In genomic region chr19:34678421-34678820, GRCh38 we compare ENCODE assay signal across 8 cellular contexts. TPM values are rescaled to one million over a fixed set of nuclear protein-coding genes. Genes with fewer than 3 reads are reported as not detected.
DNase-seq lines count a peak whose midpoint lies in the region; ATAC-seq and TF ChIP-seq lines count a peak whose summit lies in the region.

No MANE protein-coding gene starts in this region.

- intact Hi-C loops in gastrocnemius medialis (cut with DNase I; ENCODE audit: low total_unique reads) = loop anchor here (10.0 kb wide), 2 partner anchors 414 to 1504 kb away; no protein-coding TSS in a partner anchor

- peaks cover 50% of the 10 kb centered on the region for H3K36me3 ChIP-seq in RWPE2 (ENCODE audit: low read depth)
- peaks cover 0 to 47% of the 10 kb centered on the region in 2 donors for H3K36me3 ChIP-seq in gastrocnemius medialis

- H3K27ac ChIP-seq in RWPE2 (ENCODE audit: poor library complexity, severe bottlenecking) (peak overlapping the region; percentile 68), gastrocnemius medialis (peak overlapping the region; percentile 92 to 99 (median 98))

- DNase-seq in GM12865 (ENCODE audit: low read depth) (no peak), RWPE2 (ENCODE audit: low spot score) (no peak), fibroblast of mammary gland (ENCODE audit: low read depth) (no peak), gastrocnemius medialis (no peak), glomerular visceral epithelial cell (ENCODE audit: extremely low spot score) (no peak), HuH-7 (ENCODE audit: low spot score) (no peak)
- DNase-seq in effector CD4-positive, alpha-beta T cell = no peak

- H3K27me3 ChIP-seq in RWPE2 (ENCODE audit: insufficient read depth, poor library complexity, severe bottlenecking) (no peaks in the 10 kb centered on the region), gastrocnemius medialis (no peaks in the 10 kb centered on the region)

- no peak for TF ChIP-seq POLR2A in gastrocnemius medialis (IDR thresholded peaks at IDR 0.05)

- TF ChIP-seq CTCF in GM12865 (IDR thresholded peaks at IDR 0.05; ENCODE audit: insufficient read depth, low read depth, low read length, missing control alignments) (no peak), RWPE2 (IDR thresholded peaks at IDR 0.05; ENCODE audit: poor library complexity, severe bottlenecking) (no peak), fibroblast of mammary gland (conservative IDR thresholded peaks at IDR 0.05; ENCODE audit: control insufficient read depth, insufficient read depth, low read depth, low read length) (no peak), gastrocnemius medialis (IDR thresholded peaks at IDR 0.05 in 4 of 5, conservative IDR thresholded peaks at IDR 0.05 in 1 of 5) (no peak)

- in situ Hi-C loops in gastrocnemius medialis (cut with MboI; ENCODE audit: low sequenced_read_pairs in 4 of 4) = loop anchor here in 1 of 4 donors (10.0 kb wide), 1 partner anchor 56 kb away; the partner anchor contains the start of gene ZNF181

- H3K4me1 ChIP-seq in RWPE2 (ENCODE audit: insufficient read depth, poor library complexity, severe bottlenecking) = peaks cover 8% of the 10 kb centered on the region
- peaks cover 21 to 48% of the 10 kb centered on the region in 2 donors for H3K4me1 ChIP-seq in gastrocnemius medialis

- peaks cover 12% of the 10 kb centered on the region for H3K9me3 ChIP-seq in RWPE2 (ENCODE audit: severe bottlenecking)
- no peaks in the 10 kb centered on the region for H3K9me3 ChIP-seq in gastrocnemius medialis

- H3K4me3 ChIP-seq in GM12865 (ENCODE audit: low read depth, low read length) = peak overlapping the region; percentile 62
- peak overlapping the region; percentile 67 for H3K4me3 ChIP-seq in RWPE2 (ENCODE audit: severe bottlenecking)
- peak overlapping the region; percentile 76 for H3K4me3 ChIP-seq in fibroblast of mammary gland (ENCODE audit: control insufficient read depth, low read depth, low read length)
- peak overlapping the region; percentile 76 to 93 (median 90) for H3K4me3 ChIP-seq in gastrocnemius medialis

- ATAC-seq in RWPE2 (ENCODE audit: low read depth) (no peak), gastrocnemius medialis (no peak), HG03108 (IDR thresholded peaks at IDR 0.05; ENCODE audit: unreplicated experiment) (no peak)

RNA-seq across cellular contexts. Expression of gene ZNF302, which starts 0.9 kb away (rescaled TPM):
- total RNA-seq in gastrocnemius medialis = 10 to 100 TPM; 14.9 to 43.2 (median 28.2) TPM

RNA-seq across cellular contexts. Expression of gene SCGB2B2, which starts 1.5 kb away (rescaled TPM):
- 1 to 10 TPM in 1 of 4 donors, under 1 TPM in 2, not detected in 1; 0.20 to 1.1 (median 0.20) TPM for total RNA-seq in gastrocnemius medialis

RNA-seq across cellular contexts. Expression of gene ZNF181, which starts 55.6 kb away (rescaled TPM):
- total RNA-seq in gastrocnemius medialis = 10 to 100 TPM; 27.3 to 77.9 (median 49.3) TPM
